In genomic region chr2:202267495-202267894, GRCh38 we compare ENCODE assay signal across 9 cellular contexts. TPM values are rescaled to one million over a fixed set of nuclear protein-coding genes. Genes with fewer than 3 reads are reported as not detected.
DNase-seq lines count a peak whose midpoint lies in the region; ATAC-seq lines count a peak whose summit lies in the region.
"Had no signal": no experiment of that assay in that cellular context is flagged by ENCODE, and none has a peak within 500 bp of the region (broad histone marks: within the 10 kb centered on the region; RNA-seq: fewer than 3 reads in every experiment).

No MANE protein-coding gene starts in this region.

- H3K4me1 ChIP-seq in SJSA1 (replicated peaks) = peaks cover 5% of the 10 kb centered on the region
- no peaks in the 10 kb centered on the region for H3K4me1 ChIP-seq in iPS-15b (ENCODE audit: control insufficient read depth, insufficient read depth, low read length)
- H3K4me1 ChIP-seq in thymus (ENCODE audit: control insufficient read depth, insufficient read depth, low read length) = peaks cover 8% of the 10 kb centered on the region

- H3K27ac Mint-ChIP-seq in activated T-cell treated with anti-CD3 and anti-CD28 coated beads, Interleukin-2, amount 50 U/mL, for 72 hours = peak overlapping the region; percentile 93
- H3K27ac Mint-ChIP-seq: activated T-cell treated with anti-CD3 and anti-CD28 coated beads, Interleukin-2, amount 50 U/mL, for 24 hours had no signal

- H3K4me1 Mint-ChIP-seq in activated T-cell treated with anti-CD3 and anti-CD28 coated beads, Interleukin-2, amount 50 U/mL, for 72 hours (ENCODE audit: low read depth) = peaks cover 47% of the 10 kb centered on the region

- ATAC-seq in activated T-cell treated with anti-CD3 and anti-CD28 coated beads, Interleukin-2, amount 50 U/mL, for 72 hours (replicated peaks in 1 of 2) = no peak
- ATAC-seq in HG02642 (IDR thresholded peaks at IDR 0.05; ENCODE audit: poor library complexity, unreplicated experiment) = no peak

- no peak overlapping the region for H3K27ac ChIP-seq in SJSA1
- no peak overlapping the region for H3K27ac ChIP-seq in thymus (ENCODE audit: low read depth)

- peaks cover 23% of the 10 kb centered on the region for H3K36me3 ChIP-seq in SJSA1
- no peaks in the 10 kb centered on the region for H3K36me3 ChIP-seq in iPS-15b (ENCODE audit: control insufficient read depth, insufficient read depth, low read length)
- no peaks in the 10 kb centered on the region for H3K36me3 ChIP-seq in thymus (ENCODE audit: control insufficient read depth, insufficient read depth)

- peaks cover 2 to 16% of the 10 kb centered on the region in 2 donors for H3K36me3 Mint-ChIP-seq in activated T-cell treated with anti-CD3 and anti-CD28 coated beads, Interleukin-2, amount 50 U/mL, for 72 hours (ENCODE audit: insufficient read depth in 2 of 2)

- no peak for DNase-seq in activated T-cell treated with anti-CD3 and anti-CD28 coated beads, Interleukin-2, amount 50 U/mL, for 72 hours
- DNase-seq in activated T-cell treated with anti-CD3 and anti-CD28 coated beads for 4 hours (no peak), SJSA1 (ENCODE audit: low read depth in 1 of 2, low spot score in 2 of 2) (peak in 1 of 2 experiments; percentile 10), amygdala (lab: John Stamatoyannopoulos, UW) (no peak), epidermal melanocyte (ENCODE audit: insufficient read length, low spot score) (no peak)
- DNase-seq: activated T-cell treated with anti-CD3 and anti-CD28 coated beads, Interleukin-2, amount 50 U/mL, for 24 hours had no signal

- H3K4me3 ChIP-seq in SJSA1 = peak overlapping the region; percentile 70
- peak overlapping the region; percentile 96 for H3K4me3 ChIP-seq in iPS-15b (ENCODE audit: low read depth, low read length)
- H3K4me3 ChIP-seq in thymus (ENCODE audit: low read length) = peak overlapping the region; percentile 97

- H3K27me3 Mint-ChIP-seq in activated T-cell treated with anti-CD3 and anti-CD28 coated beads, Interleukin-2, amount 50 U/mL, for 72 hours (ENCODE audit: low read depth) = no peaks in the 10 kb centered on the region
- H3K27me3 Mint-ChIP-seq: activated T-cell treated with anti-CD3 and anti-CD28 coated beads, Interleukin-2, amount 50 U/mL, for 24 hours had no signal

- no peaks in the 10 kb centered on the region for H3K9me3 Mint-ChIP-seq in activated T-cell treated with anti-CD3 and anti-CD28 coated beads, Interleukin-2, amount 50 U/mL, for 72 hours
- H3K9me3 Mint-ChIP-seq: activated T-cell treated with anti-CD3 and anti-CD28 coated beads, Interleukin-2, amount 50 U/mL, for 24 hours had no signal

- H3K9ac ChIP-seq in iPS-15b (ENCODE audit: low read depth, low read length) = peak overlapping the region; percentile 100

- H3K27me3 ChIP-seq in SJSA1 (replicated peaks) = no peaks in the 10 kb centered on the region
- no peaks in the 10 kb centered on the region for H3K27me3 ChIP-seq in iPS-15b (ENCODE audit: control insufficient read depth, insufficient read depth, low read length)
- no peaks in the 10 kb centered on the region for H3K27me3 ChIP-seq in thymus (ENCODE audit: control insufficient read depth, insufficient read depth)

- H3K4me3 Mint-ChIP-seq in activated T-cell treated with anti-CD3 and anti-CD28 coated beads, Interleukin-2, amount 50 U/mL, for 72 hours = no peak overlapping the region
- H3K4me3 Mint-ChIP-seq: activated T-cell treated with anti-CD3 and anti-CD28 coated beads, Interleukin-2, amount 50 U/mL, for 24 hours had no signal

- H3K9me3 ChIP-seq in SJSA1 (replicated peaks) (no peaks in the 10 kb centered on the region), iPS-15b (ENCODE audit: control insufficient read depth, insufficient read depth, low read length) (no peaks in the 10 kb centered on the region), thymus (ENCODE audit: control insufficient read depth) (no peaks in the 10 kb centered on the region)

- 12% methylated on average over 9 of the region's 9 CpGs for WGBS in thymus

RNA-seq across cellular contexts. Expression of gene NOP58, which starts 1.9 kb away (rescaled TPM):
- total RNA-seq in activated T-cell treated with anti-CD3 and anti-CD28 coated beads, Interleukin-2, amount 50 U/mL, for 72 hours = 100 to 1,000 TPM; 233 to 300 TPM
- 102 and 173 TPM in 2 replicates for total RNA-seq in SJSA1 (2014; rRNA removed; shearing (Covaris generic))
- polyA plus RNA-seq in thymus = 114 TPM

RNA-seq across cellular contexts. Expression of gene SUMO1, which starts 29.1 kb away (rescaled TPM):
- total RNA-seq in activated T-cell treated with anti-CD3 and anti-CD28 coated beads, Interleukin-2, amount 50 U/mL, for 72 hours = 100 to 1,000 TPM in 1 of 2 donors, 10 to 100 TPM in 1; 88.7 to 100 TPM
- 143 and 188 TPM in 2 replicates for total RNA-seq in SJSA1 (2014; rRNA removed; shearing (Covaris generic))
- 177 TPM for polyA plus RNA-seq in thymus
